25 cellular contexts compared by ENCODE assay signal in genomic region chr21:36239585-36239984, GRCh38.
DNase-seq lines count a peak whose midpoint lies in the region; ATAC-seq and TF ChIP-seq lines count a peak whose summit lies in the region.
"Had no signal": no experiment of that assay in that cellular context is flagged by ENCODE, and none has a peak within 500 bp of the region (broad histone marks: within the 10 kb centered on the region; RNA-seq: fewer than 3 reads in every experiment).

No MANE protein-coding gene starts in this region.

- H4K91ac ChIP-seq in neuronal stem cell (ENCODE audit: low read depth, low read length, poor library complexity) = no peak overlapping the region

- H3K23ac ChIP-seq in neuronal stem cell (ENCODE audit: low read depth, low read length, poor library complexity) = peak overlapping the region; percentile 93

- DNase-seq in Karpas-422 (peak; percentile 7), neuronal stem cell (ENCODE audit: low spot score) (no peak), spleen (peak; percentile 64), H4 (ENCODE audit: low spot score) (no peak), SKM-1 treated with dmso at 0.1 percent for 144 hours (lab: John Stamatoyannopoulos, UW; ENCODE audit: unreplicated experiment) (no peak), GM23248 (no peak)
- DNase-seq: 8988T; ACHN; BE2C; C1 segment of cervical spinal cord; CD4-positive, alpha-beta memory T cell; CD4-positive, CD25-positive, alpha-beta regulatory T cell; CD8-positive, alpha-beta memory T cell; COR-L47; DMS 273 treated with DMSO at 0.1 percent for 48 hours; DMS153; DMS53; DMS79; DND-41; EL; GDM1 had no signal

- in situ Hi-C loops in GM23248 (cut with MboI) = no loop called here

- H2BK5ac ChIP-seq in neuronal stem cell (ENCODE audit: low read length) = no peak overlapping the region

- peak overlapping the region; percentile 39 for H3K14ac ChIP-seq in neuronal stem cell (ENCODE audit: low read length)

- H3K18ac ChIP-seq in neuronal stem cell (ENCODE audit: low read length) = peak overlapping the region; percentile 17

- ATAC-seq in HG02623 (IDR thresholded peaks at IDR 0.05; ENCODE audit: unreplicated experiment) = no peak
- ATAC-seq: GM12878 had no signal

- no peak overlapping the region for H4K8ac ChIP-seq in neuronal stem cell (ENCODE audit: low read depth, low read length)

- H3K79me2 ChIP-seq in Karpas-422 (ENCODE audit: low read length) = no peaks in the 10 kb centered on the region
- H3K79me2 ChIP-seq in GM23248 (ENCODE audit: insufficient read depth) = no peaks in the 10 kb centered on the region

- H2BK12ac ChIP-seq in neuronal stem cell (ENCODE audit: low read length) = no peak overlapping the region

- no peak overlapping the region for H3K9ac ChIP-seq in Karpas-422 (ENCODE audit: low read length)
- H3K9ac ChIP-seq in neuronal stem cell (ENCODE audit: low read depth, low read length, poor library complexity) = peak overlapping the region; percentile 70
- H3K9ac ChIP-seq in GM23248 = no peak overlapping the region
- H3K9ac ChIP-seq: BLaER1 had no signal

- H3K27me3 ChIP-seq in Karpas-422 (ENCODE audit: low read length) (no peaks in the 10 kb centered on the region), neuronal stem cell (ENCODE audit: control insufficient read depth in 3 of 3, insufficient read depth in 3 of 3, low read depth in 1 of 3, low read length in 3 of 3) (no peaks in the 10 kb centered on the region), spleen (replicated peaks in 1 of 7) (no peaks in the 10 kb centered on the region), GM23248 (replicated peaks; ENCODE audit: insufficient read depth) (no peaks in the 10 kb centered on the region)
- H3K27me3 ChIP-seq: BE2C, BLaER1 had no signal

- H4K20me1 ChIP-seq in Karpas-422 (ENCODE audit: insufficient read depth, low read depth, low read length) = no peaks in the 10 kb centered on the region
- H4K20me1 ChIP-seq in GM23248 (ENCODE audit: insufficient read depth) = no peaks in the 10 kb centered on the region

- H3K79me1 ChIP-seq in neuronal stem cell (ENCODE audit: low read depth, low read length) = no peaks in the 10 kb centered on the region

- intact Hi-C loops in spleen (cut with DNase I; ENCODE audit: low total_unique reads) = no loop called here

- H3K4me3 ChIP-seq in Karpas-422 (ENCODE audit: low read length) = no peak overlapping the region
- H3K4me3 ChIP-seq in neuronal stem cell (ENCODE audit: low read length in 2 of 2) = peak overlapping the region in 1 of 2 donors; percentile 59
- H3K4me3 ChIP-seq in spleen = no peak overlapping the region
- H3K4me3 ChIP-seq in GM23248 = no peak overlapping the region
- H3K4me3 ChIP-seq: BLaER1, GM12878 had no signal

- no peak overlapping the region for H2BK120ac ChIP-seq in neuronal stem cell (ENCODE audit: low read depth, low read length)

- TF ChIP-seq POLR2A in spleen (IDR thresholded peaks at IDR 0.05) = no peak

- H2AK5ac ChIP-seq in neuronal stem cell (ENCODE audit: low read depth, low read length) = no peak overlapping the region

- H3K4ac ChIP-seq in neuronal stem cell (ENCODE audit: low read length) = no peak overlapping the region

- H3K9me3 ChIP-seq in Karpas-422 (ENCODE audit: low read length) = no peaks in the 10 kb centered on the region
- H3K9me3 ChIP-seq in neuronal stem cell (replicated peaks in 1 of 2; ENCODE audit: control insufficient read depth in 2 of 2, insufficient read depth in 1 of 2, low read depth in 1 of 2, low read length in 2 of 2) = no peaks in the 10 kb centered on the region
- no peaks in the 10 kb centered on the region for H3K9me3 ChIP-seq in spleen
- no peaks in the 10 kb centered on the region for H3K9me3 ChIP-seq in GM23248 (ENCODE audit: low read depth)
- H3K9me3 ChIP-seq: BE2C, BLaER1 had no signal

- H3K27ac ChIP-seq in Karpas-422 (ENCODE audit: low read length) = no peak overlapping the region
- H3K27ac ChIP-seq in VCaP = peak overlapping the region; percentile 12; the same call in 1 of the 2 replicates
- no peak overlapping the region for H3K27ac ChIP-seq in neuronal stem cell (replicated peaks; ENCODE audit: low read length)
- no peak overlapping the region for H3K27ac ChIP-seq in spleen
- no peak overlapping the region for H3K27ac ChIP-seq in GM23248
- H3K27ac ChIP-seq: BLaER1 had no signal

- no peaks in the 10 kb centered on the region for H3F3A ChIP-seq in GM23248 (ENCODE audit: insufficient read depth)

- no CpG with 5 or more reads among the region's 20 CpGs for WGBS in neuronal stem cell (ENCODE audit: extremely low coverage in 2 of 2, insufficient read length in 2 of 2, insufficient replicate concordance in 1 of 2), 2 donors
- 90 to 99% (median 95%) methylated on average over 11 to 20 of the region's 20 CpGs for WGBS in spleen, 5 donors
- WGBS in GM23248 (ENCODE audit: low coverage in 1 of 2, low lambda C conversion rate in 2 of 2, missing lambda C conversion rate in 2 of 2), 2 experiments = 91 to 92% methylated on average over 19 to 20 of the region's 20 CpGs

- H3K4me2 ChIP-seq in Karpas-422 (ENCODE audit: low read depth, low read length, poor library complexity, severe bottlenecking) = no peak overlapping the region
- H3K4me2 ChIP-seq in neuronal stem cell (ENCODE audit: insufficient read depth, low read length, poor library complexity, severe bottlenecking) = no peak overlapping the region
- no peak overlapping the region for H3K4me2 ChIP-seq in GM23248 (ENCODE audit: unreplicated experiment)
- H3K4me2 ChIP-seq: BLaER1 had no signal

- H3K9me2 ChIP-seq in Karpas-422 (replicated peaks; ENCODE audit: insufficient read depth, low read length) = no peaks in the 10 kb centered on the region
- no peaks in the 10 kb centered on the region for H3K9me2 ChIP-seq in GM23248 (ENCODE audit: insufficient read depth)

- H2AFZ ChIP-seq in Karpas-422 (ENCODE audit: low read length) (no peak overlapping the region), neuronal stem cell (ENCODE audit: low read length) (no peak overlapping the region), GM23248 (no peak overlapping the region)

- TF ChIP-seq CTCF in VCaP (conservative IDR thresholded peaks at IDR 0.05) (no peak), spleen (IDR thresholded peaks at IDR 0.05 in 8 of 11, conservative IDR thresholded peaks at IDR 0.05 in 3 of 11) (no peak)

- no peak overlapping the region for H2BK15ac ChIP-seq in neuronal stem cell (ENCODE audit: low read length)

- peaks cover 15% of the 10 kb centered on the region for H3K4me1 ChIP-seq in Karpas-422 (ENCODE audit: low read length)
- peaks cover 0 to 4% of the 10 kb centered on the region in 2 donors for H3K4me1 ChIP-seq in neuronal stem cell (ENCODE audit: control insufficient read depth in 2 of 2, insufficient read depth in 1 of 2, low read depth in 1 of 2, low read length in 2 of 2)
- peaks cover 0 to 29% (median 18%) of the 10 kb centered on the region in 6 donors for H3K4me1 ChIP-seq in spleen
- no peaks in the 10 kb centered on the region for H3K4me1 ChIP-seq in GM23248 (ENCODE audit: insufficient read depth)
- H3K4me1 ChIP-seq: BE2C had no signal

- H3K36me3 ChIP-seq in Karpas-422 (ENCODE audit: insufficient read depth, low read length) = no peaks in the 10 kb centered on the region
- H3K36me3 ChIP-seq in neuronal stem cell (replicated peaks in 1 of 2; ENCODE audit: control insufficient read depth in 2 of 2, insufficient read depth in 2 of 2, low read length in 2 of 2) = peaks cover 1 to 30% of the 10 kb centered on the region in 2 donors
- H3K36me3 ChIP-seq in spleen = peaks cover 0 to 89% (median 18%) of the 10 kb centered on the region in 6 donors
- H3K36me3 ChIP-seq in GM23248 (ENCODE audit: low read depth) = no peaks in the 10 kb centered on the region
- H3K36me3 ChIP-seq: BE2C had no signal

Comparison
In these comparisons a context has a peak if more than half of its experiments do, and no peak if none do; other contexts are left out.
1. DNase-seq: peak in Karpas-422 (single experiment) and spleen (single experiment); none in neuronal stem cell (single experiment), H4 (single experiment), SKM-1 treated with dmso at 0.1 percent for 144 hours (single experiment) and GM23248 (single experiment).